17 cellular contexts compared by ENCODE assay signal in genomic region chr22:20625270-20625669, GRCh38.
"Had no signal": no experiment of that assay in that cellular context is flagged by ENCODE, and none has a peak within 500 bp of the region (broad histone marks: within the 10 kb centered on the region; RNA-seq: fewer than 3 reads in every experiment).

No MANE protein-coding gene starts in this region.

- H3K9me3 ChIP-seq: gastroesophageal sphincter, prostate gland, tibial artery had no signal

- ATAC-seq: gastroesophageal sphincter, left cardiac atrium had no signal

- H3K27ac ChIP-seq: epithelial cell of prostate, gastroesophageal sphincter, prostate gland, tibial artery had no signal

- FAIRE-seq: islet of Langerhans had no signal

- DNase-seq: activated CD4-positive, alpha-beta memory T cell treated with anti-CD3 and anti-CD28 coated beads for 36 hours; activated CD4-positive, alpha-beta T cell treated with anti-CD3 and anti-CD28 coated beads for 48 hours; activated effector memory CD4-positive, alpha-beta T cell treated with anti-CD3 and anti-CD28 coated beads, Interleukin-2, amount 50 U/mL, for 16 hours; activated naive CD4-positive, alpha-beta T cell treated with anti-CD3 and anti-CD28 coated beads, Interleukin-2, amount 50 U/mL, for 16 hours; activated T-cell treated with anti-CD3 and anti-CD28 coated beads, Interleukin-2, amount 50 U/mL, for 48 hours; aorta; head of caudate nucleus; left cardiac atrium; midbrain; stimulated activated CD4-positive, alpha-beta T cell treated with anti-CD3 and anti-CD28 coated beads, Interleukin-2, amount 100 ng/mL, for 48 hours; stimulated activated CD8-positive, alpha-beta memory T cell treated with anti-CD3 and anti-CD28 coated beads, Interleukin-4, amount 100 ng/mL, for 48 hours; stimulated activated naive CD8-positive, alpha-beta T cell treated with anti-CD3 and anti-CD28 coated beads, Interleukin-15, Interleukin-2, amounts not matched to agents 100 U/mL and 50 U/mL, for 24 hours; tibial artery had no signal

- H3K4me3 ChIP-seq: gastroesophageal sphincter, prostate gland, tibial artery had no signal

- H3K27me3 ChIP-seq: gastroesophageal sphincter had no signal

- H3K4me1 ChIP-seq: gastroesophageal sphincter, prostate gland, tibial artery had no signal

- H3K36me3 ChIP-seq: gastroesophageal sphincter, prostate gland, tibial artery had no signal
